Comparison of ENCODE assay signal across 8 cellular contexts in genomic region chr5:98933446-98934072, GRCh38. TPM values are rescaled to one million over a fixed set of nuclear protein-coding genes. Genes with fewer than 3 reads are reported as not detected.
DNase-seq lines count a peak whose midpoint lies in the region; ATAC-seq and TF ChIP-seq lines count a peak whose summit lies in the region.

No MANE protein-coding gene starts in this region.

- H3K79me1 ChIP-seq in mesendoderm (ENCODE audit: low read length), result no peaks in the 10 kb centered on the region

- H3K9ac ChIP-seq in Karpas-422 (ENCODE audit: low read length) (no peak overlapping the region), colonic mucosa (ENCODE audit: low read depth in 2 of 2, low read length in 2 of 2) (no peak overlapping the region), mesendoderm (ENCODE audit: low read length) (no peak overlapping the region)

- no peak overlapping the region for H4K5ac ChIP-seq in mesendoderm (ENCODE audit: low read length)

- H2BK15ac ChIP-seq in mesendoderm (replicated peaks; ENCODE audit: low read depth), result no peak overlapping the region

- ATAC-seq in GM19468 (IDR thresholded peaks at IDR 0.05; ENCODE audit: extremely low read depth, unreplicated experiment), result peak; percentile 21

- DNase-seq in GM06990 (ENCODE audit: extremely low read depth, insufficient read length), result peak; percentile 45
- DNase-seq in Karpas-422, result peak; percentile 45
- DNase-seq in colonic mucosa, result no peak
- DNase-seq in NCI-H345 treated with DMSO at 0.1 percent for 48 hours (lab: John Stamatoyannopoulos, UW; ENCODE audit: unreplicated experiment), result no peak
- no peak for DNase-seq in occipital lobe (lab: John Stamatoyannopoulos, UW)
- no peak for DNase-seq in mesendoderm
- no peak for DNase-seq in COLO829 (ENCODE audit: low spot score)

- H3K9me3 ChIP-seq in Karpas-422 (ENCODE audit: low read length), result no peaks in the 10 kb centered on the region
- no peaks in the 10 kb centered on the region for H3K9me3 ChIP-seq in colonic mucosa

- H2AK5ac ChIP-seq in mesendoderm (ENCODE audit: low read length), result no peak overlapping the region

- H3K18ac ChIP-seq in mesendoderm (ENCODE audit: low read length), result no peak overlapping the region

- no peak overlapping the region for H3K23ac ChIP-seq in mesendoderm (ENCODE audit: low read length)

- H3K79me2 ChIP-seq in Karpas-422 (ENCODE audit: low read length) (peaks cover 12% of the 10 kb centered on the region), mesendoderm (ENCODE audit: control insufficient read depth, insufficient read depth, low read length) (no peaks in the 10 kb centered on the region)

- H3K4me1 ChIP-seq in Karpas-422 (ENCODE audit: low read length) (peaks cover 17% of the 10 kb centered on the region), colonic mucosa (no peaks in the 10 kb centered on the region), mesendoderm (ENCODE audit: control insufficient read depth, low read depth, low read length) (no peaks in the 10 kb centered on the region)

- no peak overlapping the region for H3K4ac ChIP-seq in mesendoderm (ENCODE audit: low read depth, low read length)

- no peak overlapping the region for H3K56ac ChIP-seq in mesendoderm (ENCODE audit: low read length)

- no peak overlapping the region for H4K8ac ChIP-seq in mesendoderm (ENCODE audit: low read depth, low read length)

- no peaks in the 10 kb centered on the region for H3K9me2 ChIP-seq in Karpas-422 (replicated peaks; ENCODE audit: insufficient read depth, low read length)

- H3K36me3 ChIP-seq in GM06990 (ENCODE audit: control insufficient read depth, insufficient read depth, low read length), result no peaks in the 10 kb centered on the region
- H3K36me3 ChIP-seq in Karpas-422 (ENCODE audit: insufficient read depth, low read length), result 0 out of 2 replicates have a peak, but pooled peaks cover 4% of the 10 kb centered on the region
- no peaks in the 10 kb centered on the region for H3K36me3 ChIP-seq in colonic mucosa
- no peaks in the 10 kb centered on the region for H3K36me3 ChIP-seq in mesendoderm (ENCODE audit: control insufficient read depth, insufficient read depth, low read length)

- H3K27ac ChIP-seq in Karpas-422 (ENCODE audit: low read length), result no peak overlapping the region
- peak overlapping the region; percentile 19 for H3K27ac ChIP-seq in colonic mucosa
- H3K27ac ChIP-seq in mesendoderm (ENCODE audit: low read depth, low read length), result no peak overlapping the region

- H2BK120ac ChIP-seq in mesendoderm (ENCODE audit: low read depth, low read length), result no peak overlapping the region

- intact Hi-C loops in colonic mucosa (cut with DNase I), result no loop called here

- no peak overlapping the region for H2BK5ac ChIP-seq in mesendoderm (ENCODE audit: low read length)

- no peaks in the 10 kb centered on the region for H3K27me3 ChIP-seq in GM06990 (replicated peaks; ENCODE audit: control insufficient read depth, insufficient read depth, low read length)
- no peaks in the 10 kb centered on the region for H3K27me3 ChIP-seq in Karpas-422 (ENCODE audit: low read length)
- H3K27me3 ChIP-seq in colonic mucosa, result no peaks in the 10 kb centered on the region
- no peaks in the 10 kb centered on the region for H3K27me3 ChIP-seq in mesendoderm (ENCODE audit: insufficient read depth, low read length, poor library complexity)

- H3K4me3 ChIP-seq in GM06990 (replicated peaks; ENCODE audit: low read depth, low read length) (no peak overlapping the region), Karpas-422 (ENCODE audit: low read length) (no peak overlapping the region), colonic mucosa (no peak overlapping the region), mesendoderm (ENCODE audit: low read length) (no peak overlapping the region)

- H3K4me2 ChIP-seq in Karpas-422 (ENCODE audit: low read depth, low read length, poor library complexity, severe bottlenecking) (no peak overlapping the region), mesendoderm (ENCODE audit: low read length) (no peak overlapping the region)

- peaks cover 25% of the 10 kb centered on the region for H4K20me1 ChIP-seq in Karpas-422 (ENCODE audit: insufficient read depth, low read depth, low read length)

- no CpG with 5 or more reads among the region's 5 CpGs for WGBS in mesendoderm (ENCODE audit: extremely low coverage, insufficient coverage, low lambda C conversion rate)

- H2AFZ ChIP-seq in Karpas-422 (ENCODE audit: low read length), result no peak overlapping the region

- TF ChIP-seq CTCF in GM06990 (IDR thresholded peaks at IDR 0.05; ENCODE audit: insufficient read depth, low read length, poor library complexity, severe bottlenecking), result no peak
- no peak for TF ChIP-seq CTCF in colonic mucosa (IDR thresholded peaks at IDR 0.05)

RNA-seq across cellular contexts. Expression of gene CHD1, which starts 4.8 kb away (rescaled TPM):
- total RNA-seq in Karpas-422 (2014; rRNA removed; shearing (Covaris generic); ENCODE audit: low replicate concordance), result 36.8 and 61.2 TPM in 2 replicates
- total RNA-seq in colonic mucosa (10 to 100 TPM; 29.1 to 47.3 TPM), occipital lobe (92.5 TPM)
- 36.8 TPM for polyA plus RNA-seq in mesendoderm (2013, experiment 1 of 2)
- polyA plus RNA-seq in mesendoderm (2013, experiment 2 of 2), result 38.3 TPM

Comparison
In these comparisons a context has a peak if more than half of its experiments do, and no peak if none do; other contexts are left out.
1. DNase-seq: peak in GM06990 (single experiment) and Karpas-422 (single experiment); none in colonic mucosa (single experiment), NCI-H345 treated with DMSO at 0.1 percent for 48 hours (single experiment), occipital lobe (single experiment), mesendoderm (single experiment) and COLO829 (single experiment).